Comparison of ENCODE assay signal across 22 cellular contexts in genomic region chr14:91829511-91829910, GRCh38. TPM values are rescaled to one million over a fixed set of nuclear protein-coding genes. Genes with fewer than 3 reads are reported as not detected.
DNase-seq lines count a peak whose midpoint lies in the region; ATAC-seq and TF ChIP-seq lines count a peak whose summit lies in the region.
"Had no signal": no experiment of that assay in that cellular context is flagged by ENCODE, and none has a peak within 500 bp of the region (broad histone marks: within the 10 kb centered on the region; RNA-seq: fewer than 3 reads in every experiment).

No MANE protein-coding gene starts in this region.

- no peaks in the 10 kb centered on the region for H3K36me3 ChIP-seq in mammary epithelial cell (ENCODE audit: insufficient read depth, low read length)
- no peaks in the 10 kb centered on the region for H3K36me3 ChIP-seq in HAP-1 (replicated peaks)

- H3K36me3 Mint-ChIP-seq in MCF 10A (ENCODE audit: insufficient read depth, unreplicated experiment) (no peaks in the 10 kb centered on the region), T-helper 17 cell (ENCODE audit: low read depth) (peaks cover 12% of the 10 kb centered on the region), memory B cell (peaks cover 11% of the 10 kb centered on the region), type B pancreatic cell (peaks cover 3% of the 10 kb centered on the region)

- no peaks in the 10 kb centered on the region for H3K4me1 ChIP-seq in mammary epithelial cell (ENCODE audit: insufficient read depth, low read length)
- H3K4me1 ChIP-seq in HAP-1, result peaks cover 36% of the 10 kb centered on the region
- H3K4me1 ChIP-seq: foreskin keratinocyte had no signal

- H3K27ac Mint-ChIP-seq in MCF 10A (ENCODE audit: low read depth, unreplicated experiment), result no peak overlapping the region
- peak overlapping the region; percentile 19 for H3K27ac Mint-ChIP-seq in T-helper 17 cell
- H3K27ac Mint-ChIP-seq in memory B cell, result peak overlapping the region; percentile 61
- H3K27ac Mint-ChIP-seq in type B pancreatic cell, result peak overlapping the region; percentile 87
- H3K27ac Mint-ChIP-seq: T-helper 1 cell treated with Interleukin-12 subunit alpha and Interleukin-12 subunit beta and Interleukin-4 antibody, amounts not matched to agents 30 μg/mL and 1 μg/mL, for 36 hours had no signal

- H4K20me1 ChIP-seq in mammary epithelial cell (ENCODE audit: insufficient read depth, low read length), result no peaks in the 10 kb centered on the region

- no peak overlapping the region for H3K9ac ChIP-seq in mammary epithelial cell (ENCODE audit: insufficient read depth, low read length)

- DNase-seq in mammary epithelial cell (peak; percentile 3), MCF 10A (ENCODE audit: unreplicated experiment) (no peak), T-helper 17 cell (no peak), memory B cell (ENCODE audit: low spot score in 2 of 2) (no peak), type B pancreatic cell (ENCODE audit: extremely low spot score, unreplicated experiment) (no peak), HAP-1 (ENCODE audit: low spot score in 2 of 2) (no peak), NCI-H2171 (lab: John Stamatoyannopoulos, UW) (no peak)
- DNase-seq in activated CD4-positive, alpha-beta T cell treated with anti-CD3 and anti-CD28 coated beads for 48 hours, result no peak
- DNase-seq: activated CD4-positive, CD25-positive, alpha-beta regulatory T cell; activated CD8-positive, alpha-beta memory T cell treated with anti-CD3 and anti-CD28 coated beads, Interleukin-2, amount 50 U/mL, for 4 hours; activated naive CD4-positive, alpha-beta T cell treated with anti-CD3 and anti-CD28 coated beads for 36 hours; COR-L47; cortex of kidney; foreskin keratinocyte; H7; IMR-90; NCI-H187 treated with DMSO at 0.1 percent for 48 hours; NCI-H510A; occipital lobe; Right ventricle myocardium superior had no signal

- no peak for TF ChIP-seq CTCF in mammary epithelial cell (conservative IDR thresholded peaks at IDR 0.05 in 1 of 2, IDR thresholded peaks at IDR 0.05 in 1 of 2; ENCODE audit: extremely low read depth in 1 of 2, insufficient read depth in 1 of 2, low read depth in 1 of 2, low read length in 2 of 2)
- no peak for TF ChIP-seq CTCF in MCF 10A (IDR thresholded peaks at IDR 0.05; ENCODE audit: unreplicated experiment)
- no peak for TF ChIP-seq CTCF in type B pancreatic cell (conservative IDR thresholded peaks at IDR 0.05)

- H3K9me3 ChIP-seq in mammary epithelial cell (replicated peaks; ENCODE audit: insufficient read depth, low read length) (no peaks in the 10 kb centered on the region), T-helper 17 cell (ENCODE audit: control insufficient read depth, low read length, poor library complexity, severe bottlenecking) (no peaks in the 10 kb centered on the region), HAP-1 (no peaks in the 10 kb centered on the region)

- H3K27me3 Mint-ChIP-seq in MCF 10A (ENCODE audit: insufficient read depth, unreplicated experiment), result peaks cover 7% of the 10 kb centered on the region
- no peaks in the 10 kb centered on the region for H3K27me3 Mint-ChIP-seq in T-helper 17 cell
- peaks cover 6% of the 10 kb centered on the region for H3K27me3 Mint-ChIP-seq in memory B cell
- H3K27me3 Mint-ChIP-seq in type B pancreatic cell, result peaks cover 30% of the 10 kb centered on the region

- H3K4me1 Mint-ChIP-seq in MCF 10A (ENCODE audit: insufficient read depth, unreplicated experiment) (peaks cover 21% of the 10 kb centered on the region), T-helper 17 cell (peaks cover 49% of the 10 kb centered on the region), memory B cell (peaks cover 17% of the 10 kb centered on the region), type B pancreatic cell (ENCODE audit: unreplicated experiment) (no peaks in the 10 kb centered on the region)

- in situ Hi-C loops in mammary epithelial cell (cut with MboI; ENCODE audit: low sequenced_read_pairs in 2 of 2) (no loop called here), HAP-1 (cut with MboI; ENCODE audit: low sequenced_read_pairs) (no loop called here)

- H3K4me3 Mint-ChIP-seq in MCF 10A (ENCODE audit: unreplicated experiment) (no peak overlapping the region), T-helper 17 cell (no peak overlapping the region), memory B cell (no peak overlapping the region), type B pancreatic cell (peak overlapping the region; percentile 74)
- H3K4me3 Mint-ChIP-seq: activated naive CD4-positive, alpha-beta T cell treated with anti-CD3 and anti-CD28 coated beads for 36 hours; T-helper 1 cell treated with Interleukin-12 subunit alpha and Interleukin-12 subunit beta and Interleukin-4 antibody, amounts not matched to agents 30 μg/mL and 1 μg/mL, for 36 hours had no signal

- H3K4me2 ChIP-seq in mammary epithelial cell (ENCODE audit: insufficient read depth, low read depth, low read length), result no peak overlapping the region

- intact Hi-C loops in mammary epithelial cell (cut with micrococcal nuclease) (no loop called here), MCF 10A (cut with micrococcal nuclease) (no loop called here)

- 50% methylated on average over 2 of the region's 2 CpGs for WGBS in mammary epithelial cell (ENCODE audit: low coverage, missing lambda C conversion rate)

- BruUV-seq in mammary epithelial cell (replicated peaks; lab: Mats Ljungman, UMichigan), result no TSS peak
- no TSS peak for BruUV-seq in MCF 10A (replicated peaks; lab: Mats Ljungman, UMichigan)

- H3K4me3 ChIP-seq in mammary epithelial cell (replicated peaks in 1 of 3; ENCODE audit: insufficient read depth in 1 of 3, low read depth in 2 of 3, low read length in 3 of 3), result no peak overlapping the region
- no peak overlapping the region for H3K4me3 ChIP-seq in HAP-1

- CTCF ChIA-PET in mammary epithelial cell (lab: Charles Lee; ENCODE audit: low non-redundant PET), result no interaction called here
- CTCF ChIA-PET in MCF 10A (lab: Yijun Ruan, JAX), result no interaction called here

- ATAC-seq in T-helper 17 cell, result no peak
- no peak for ATAC-seq in memory B cell (ENCODE audit: low read depth)
- ATAC-seq: foreskin keratinocyte had no signal

- no peak overlapping the region for H3K27ac ChIP-seq in mammary epithelial cell (ENCODE audit: insufficient read depth, low read depth, low read length)
- H3K27ac ChIP-seq: foreskin keratinocyte had no signal

- dilution Hi-C loops in mammary epithelial cell (cut with HindIII; ENCODE audit: low sequenced_read_pairs), result no loop called here

- H3K9me3 Mint-ChIP-seq in MCF 10A (ENCODE audit: unreplicated experiment), result no peaks in the 10 kb centered on the region
- peaks cover 6% of the 10 kb centered on the region for H3K9me3 Mint-ChIP-seq in memory B cell
- H3K9me3 Mint-ChIP-seq in type B pancreatic cell, result peaks cover 9% of the 10 kb centered on the region

- POLR2A ChIA-PET in MCF 10A (lab: Yijun Ruan, JAX), result interaction anchor here (0.5 to 0.7 kb wide), 2 partner anchors 10 to 320 kb away, joined by 3 read pairs; partner anchors contain the start of gene PPP4R3A

- peaks cover 41% of the 10 kb centered on the region for H3K79me2 ChIP-seq in mammary epithelial cell (ENCODE audit: insufficient read depth, low read length)

- H3K27me3 ChIP-seq in mammary epithelial cell (ENCODE audit: insufficient read depth, low read length), result no peaks in the 10 kb centered on the region
- H3K27me3 ChIP-seq in HAP-1 (ENCODE audit: low read depth), result no peaks in the 10 kb centered on the region
- H3K27me3 ChIP-seq: foreskin keratinocyte had no signal

- H2AFZ ChIP-seq in mammary epithelial cell (ENCODE audit: low read depth, low read length), result no peak overlapping the region

RNA-seq across cellular contexts. Expression of gene TC2N, which starts 37.8 kb away (rescaled TPM):
- total RNA-seq in mammary epithelial cell (10 to 100 TPM; 21.1 to 32.0 TPM), MCF 10A (2022) (11.8 and 12.6 TPM in 2 replicates), T-helper 17 cell (100 to 1,000 TPM; 178 to 214 TPM), type B pancreatic cell (ENCODE audit: low replicate concordance) (19.4 and 42.2 TPM in 2 replicates)
- polyA plus RNA-seq in mammary epithelial cell, result 7.7 TPM
- polyA minus RNA-seq in mammary epithelial cell, result 7.9 TPM
- total RNA-seq: G401 had no signal
